In genomic region chr4:54661156-54661555, GRCh38 we compare ENCODE assay signal across 16 cellular contexts. TPM values are rescaled to one million over a fixed set of nuclear protein-coding genes. Genes with fewer than 3 reads are reported as not detected.
DNase-seq lines count a peak whose midpoint lies in the region; ATAC-seq and TF ChIP-seq lines count a peak whose summit lies in the region.
"Had no signal": no experiment of that assay in that cellular context is flagged by ENCODE, and none has a peak within 500 bp of the region (broad histone marks: within the 10 kb centered on the region; RNA-seq: fewer than 3 reads in every experiment).

No MANE protein-coding gene starts in this region.

- 26% methylated on average over 5 of the region's 5 CpGs for WGBS in mammary epithelial cell (ENCODE audit: low coverage, missing lambda C conversion rate)
- 65 to 85% methylated on average over 5 of the region's 5 CpGs for WGBS in sigmoid colon, 2 donors

- no peaks in the 10 kb centered on the region for H3K9me3 ChIP-seq in mammary epithelial cell (replicated peaks; ENCODE audit: insufficient read depth, low read length)
- no peaks in the 10 kb centered on the region for H3K9me3 ChIP-seq in sigmoid colon
- H3K9me3 ChIP-seq in tibial artery = no peaks in the 10 kb centered on the region

- dilution Hi-C loops in mammary epithelial cell (cut with HindIII; ENCODE audit: low sequenced_read_pairs) = no loop called here

- no peak for TF ChIP-seq CTCF in mammary epithelial cell (conservative IDR thresholded peaks at IDR 0.05 in 1 of 2, IDR thresholded peaks at IDR 0.05 in 1 of 2; ENCODE audit: extremely low read depth in 1 of 2, insufficient read depth in 1 of 2, low read depth in 1 of 2, low read length in 2 of 2)
- TF ChIP-seq CTCF in sigmoid colon (IDR thresholded peaks at IDR 0.05) = no peak
- TF ChIP-seq CTCF in tibial artery (IDR thresholded peaks at IDR 0.05) = no peak

- H3K36me3 ChIP-seq in mammary epithelial cell (ENCODE audit: insufficient read depth, low read length) = no peaks in the 10 kb centered on the region
- no peaks in the 10 kb centered on the region for H3K36me3 ChIP-seq in sigmoid colon
- no peaks in the 10 kb centered on the region for H3K36me3 ChIP-seq in tibial artery

- H4K20me1 ChIP-seq in mammary epithelial cell (ENCODE audit: insufficient read depth, low read length) = no peaks in the 10 kb centered on the region

- H3K79me2 ChIP-seq in mammary epithelial cell (ENCODE audit: insufficient read depth, low read length) = no peaks in the 10 kb centered on the region

- in situ Hi-C loops in mammary epithelial cell (cut with MboI; ENCODE audit: low sequenced_read_pairs in 2 of 2) = no loop called here

- peaks cover 24% of the 10 kb centered on the region for H3K27me3 ChIP-seq in mammary epithelial cell (ENCODE audit: insufficient read depth, low read length)
- H3K27me3 ChIP-seq in sigmoid colon = peaks cover 24 to 79% (median 53%) of the 10 kb centered on the region in 3 donors
- no peaks in the 10 kb centered on the region for H3K27me3 ChIP-seq in tibial artery

- ATAC-seq in GM19397 (IDR thresholded peaks at IDR 0.05; ENCODE audit: unreplicated experiment) = no peak
- ATAC-seq: activated T-cell treated with anti-CD3 and anti-CD28 coated beads, Interleukin-2, amount 50 U/mL, for 4 hours had no signal

- CTCF ChIA-PET in mammary epithelial cell (lab: Charles Lee; ENCODE audit: low non-redundant PET) = no interaction called here

- H3K4me1 ChIP-seq in mammary epithelial cell (ENCODE audit: insufficient read depth, low read length) (peaks cover 43% of the 10 kb centered on the region), sigmoid colon (peaks cover 0 to 33% (median 31%) of the 10 kb centered on the region in 4 donors), tibial artery (peaks cover 0 to 37% (median 20%) of the 10 kb centered on the region in 4 donors)

- TF ChIP-seq POLR2A in sigmoid colon (IDR thresholded peaks at IDR 0.05) = no peak

- DNase-seq in AG20443 (ENCODE audit: low spot score) (peak; percentile 69), Kasumi-1 (lab: John Stamatoyannopoulos, UW) (peak; percentile 59 to 60), mammary epithelial cell (peak; percentile 19), iris pigment epithelial cell (ENCODE audit: low read depth) (peak; percentile 50), sigmoid colon (no peak), tibial artery (no peak)
- no peak for DNase-seq in activated CD8-positive, alpha-beta memory T cell treated with anti-CD3 and anti-CD28 coated beads for 24 hours
- DNase-seq: activated CD4-positive, alpha-beta T cell treated with anti-CD3 and anti-CD28 coated beads for 4 hours; activated T-cell treated with anti-CD3 and anti-CD28 coated beads, Interleukin-2, amount 50 U/mL, for 4 hours; DMS 273 treated with DMSO at 0.1 percent for 48 hours; NCI-H1417; T-helper 2 cell had no signal

- H3K4me3 ChIP-seq in mammary epithelial cell (replicated peaks in 1 of 3; ENCODE audit: insufficient read depth in 1 of 3, low read depth in 2 of 3, low read length in 3 of 3) (no peak overlapping the region), sigmoid colon (peak overlapping the region in 1 of 4 donors; percentile 8), tibial artery (no peak overlapping the region)
- H3K4me3 ChIP-seq: PC-9 had no signal

- no peak overlapping the region for H3K27ac ChIP-seq in mammary epithelial cell (ENCODE audit: insufficient read depth, low read depth, low read length)
- H3K27ac ChIP-seq in sigmoid colon = no peak overlapping the region
- H3K27ac ChIP-seq in tibial artery = no peak overlapping the region
- H3K27ac ChIP-seq: PC-9 had no signal

- no peak overlapping the region for H2AFZ ChIP-seq in mammary epithelial cell (ENCODE audit: low read depth, low read length)
- H2AFZ ChIP-seq: PC-9 had no signal

- BruUV-seq in mammary epithelial cell (replicated peaks; lab: Mats Ljungman, UMichigan) = no TSS peak

- peak overlapping the region; percentile 9 for H3K4me2 ChIP-seq in mammary epithelial cell (ENCODE audit: insufficient read depth, low read depth, low read length)
- H3K4me2 ChIP-seq: PC-9 had no signal

- intact Hi-C loops in mammary epithelial cell (cut with micrococcal nuclease) (no loop called here), sigmoid colon (cut with DNase I) (no loop called here), tibial artery (cut with DNase I; ENCODE audit: low total_unique reads) (no loop called here)

- H3K9ac ChIP-seq in mammary epithelial cell (ENCODE audit: insufficient read depth, low read length) = no peak overlapping the region

- TF ChIP-seq EP300 in sigmoid colon (IDR thresholded peaks at IDR 0.05) = no peak

RNA-seq across cellular contexts. Expression of gene KIT, which starts 3.4 kb away (rescaled TPM):
- under 1 TPM in 1 of 2 donors, not detected in 1; 0.83 TPM for total RNA-seq in mammary epithelial cell
- not detected for polyA plus RNA-seq in mammary epithelial cell
- polyA minus RNA-seq in mammary epithelial cell = not detected
- total RNA-seq in sigmoid colon = 10 to 100 TPM; 31.0 to 58.7 (median 40.3) TPM
- polyA plus RNA-seq in sigmoid colon = 1 to 10 TPM in 2 of 3 donors, under 1 TPM in 1; 0.69 to 2.8 (median 1.2) TPM
- total RNA-seq: NCI-H460, PC-9 had no signal
- polyA plus RNA-seq: IgD-negative memory B cell had no signal

Comparison
In these comparisons a context has a peak if more than half of its experiments do, and no peak if none do; other contexts are left out.
1. DNase-seq: peak in AG20443 (single experiment), Kasumi-1 (2 of 2), mammary epithelial cell (single experiment) and iris pigment epithelial cell (single experiment); none in sigmoid colon (single experiment), tibial artery (0 of 2) and activated CD8-positive, alpha-beta memory T cell treated with anti-CD3 and anti-CD28 coated beads for 24 hours (single experiment).
2. RNA of gene KIT, which starts 3.4 kb away (total RNA-seq): 31.0 to 58.7 TPM in sigmoid colon; 0.83 TPM in mammary epithelial cell; every median in the first group is over 10 times any median in the second.